ENCODE assay signal across 1 cellular context in genomic region chr17:80779961-80780380, GRCh38.
A peak's percentile ranks its signal among the peaks of the same experiment; 100 is the strongest.
TF ChIP-seq lines count a peak whose summit lies in the region.

No MANE protein-coding gene starts in this region.

TF ChIP-seq in SK-N-SH treated with all-trans-retinoic acid at 6 μM for 48 hours, 23 proteins besides CTCF, POLR2A, EP300 and RAD21 (continued from another document):
- TF ChIP-seq POU6F1 (CRISPR knock-in tag; IDR thresholded peaks at IDR 0.05; ENCODE audit: borderline replicate concordance, low read depth): peak; percentile 50; the same call in 1 of the 2 replicates
- TF ChIP-seq ZFP30 (CRISPR knock-in tag; IDR thresholded peaks at IDR 0.05): no peak
- TF ChIP-seq BACH2 (CRISPR knock-in tag; IDR thresholded peaks at IDR 0.05; ENCODE audit: borderline replicate concordance): no peak
- no peak for TF ChIP-seq TOX (CRISPR knock-in tag; IDR thresholded peaks at IDR 0.05; ENCODE audit: borderline replicate concordance)
- peak; percentile 83 for TF ChIP-seq GLIS3 (CRISPR knock-in tag; IDR thresholded peaks at IDR 0.05)
- TF ChIP-seq RARB (CRISPR knock-in tag; IDR thresholded peaks at IDR 0.05): no peak
- TF ChIP-seq ZC3H10 (CRISPR knock-in tag; IDR thresholded peaks at IDR 0.05): no peak
- peak; percentile 88 for TF ChIP-seq ISL1 (CRISPR knock-in tag; IDR thresholded peaks at IDR 0.05)
- TF ChIP-seq TCF4 (CRISPR knock-in tag; IDR thresholded peaks at IDR 0.05; ENCODE audit: borderline replicate concordance): peak; percentile 91
- TF ChIP-seq CSDC2 (CRISPR knock-in tag; IDR thresholded peaks at IDR 0.05): peak; percentile 30; the same call in 1 of the 2 replicates
TF ChIP-seq in SK-N-SH treated with all-trans-retinoic acid at 6 μM for 48 hours: peak in this region for 12.
